In genomic region chr10:95445837-95446347, GRCh38 we compare ENCODE assay signal across 9 cellular contexts.
DNase-seq lines count a peak whose midpoint lies in the region; ATAC-seq and TF ChIP-seq lines count a peak whose summit lies in the region.
"Had no signal": no experiment of that assay in that cellular context is flagged by ENCODE, and none has a peak within 500 bp of the region (broad histone marks: within the 10 kb centered on the region; RNA-seq: fewer than 3 reads in every experiment).

No MANE protein-coding gene starts in this region.

- H3K4me3 ChIP-seq in ascending aorta (peak overlapping the region in 1 of 2 donors; percentile 35), sigmoid colon (no peak overlapping the region)

- peak; percentile 71 for ATAC-seq in GM18498 (IDR thresholded peaks at IDR 0.05; ENCODE audit: unreplicated experiment)
- ATAC-seq in HG03342 (IDR thresholded peaks at IDR 0.05; ENCODE audit: unreplicated experiment) = peak; percentile 61
- no peak for ATAC-seq in GM21825 (IDR thresholded peaks at IDR 0.05; ENCODE audit: unreplicated experiment)

- H3K9me3 Mint-ChIP-seq in CD14-positive monocyte = peaks cover 0 to 2% (median 0%) of the 10 kb centered on the region in 7 donors
- H3K9me3 Mint-ChIP-seq: T-cell had no signal

- H3K27me3 Mint-ChIP-seq in CD14-positive monocyte (ENCODE audit: low read depth in 3 of 3) = peaks cover 0 to 2% (median 2%) of the 10 kb centered on the region in 3 donors

- H3K27ac ChIP-seq in ascending aorta (peak overlapping the region; percentile 93 to 96), sigmoid colon (peak overlapping the region; percentile 84 to 98 (median 90))

- H3K4me3 Mint-ChIP-seq in CD14-positive monocyte = no peak overlapping the region
- H3K4me3 Mint-ChIP-seq: T-cell had no signal

- TF ChIP-seq POLR2A in sigmoid colon (IDR thresholded peaks at IDR 0.05) = no peak

- peak in 3 of 4 donors; percentile 59 to 88 (median 88) for TF ChIP-seq EP300 in sigmoid colon (IDR thresholded peaks at IDR 0.05)

- intact Hi-C loops in CD14-positive monocyte (cut with micrococcal nuclease) = loop anchor here in 1 of 2 donors (5.0 kb wide), 1 partner anchor 74 kb away; no protein-coding TSS in a partner anchor
- intact Hi-C loops in ascending aorta (cut with DNase I) = loop anchor here (2.0 to 5.0 kb wide), 3 partner anchors 29 to 66 kb away; no protein-coding TSS in a partner anchor
- intact Hi-C loops in sigmoid colon (cut with DNase I) = loop anchor here (5.0 kb wide), 1 partner anchor 91 kb away; no protein-coding TSS in a partner anchor

- peaks cover 2% of the 10 kb centered on the region for H3K4me1 Mint-ChIP-seq in CD14-positive monocyte

- H3K36me3 ChIP-seq in ascending aorta (peaks cover 1 to 4% of the 10 kb centered on the region in 2 donors), sigmoid colon (no peaks in the 10 kb centered on the region)

- no peaks in the 10 kb centered on the region for H3K36me3 Mint-ChIP-seq in CD14-positive monocyte
- H3K36me3 Mint-ChIP-seq: T-cell had no signal

- TF ChIP-seq CTCF in CD14-positive monocyte (IDR thresholded peaks at IDR 0.05) (peak; percentile 92), ascending aorta (IDR thresholded peaks at IDR 0.05) (peak; percentile 84 to 93 (median 91)), sigmoid colon (IDR thresholded peaks at IDR 0.05) (peak; percentile 39 to 77 (median 70))

- H3K27ac Mint-ChIP-seq in CD14-positive monocyte = no peak overlapping the region
- H3K27ac Mint-ChIP-seq: T-cell had no signal

- no peaks in the 10 kb centered on the region for H3K9me3 ChIP-seq in ascending aorta
- H3K9me3 ChIP-seq in sigmoid colon = no peaks in the 10 kb centered on the region

- peaks cover 42 to 91% of the 10 kb centered on the region in 2 donors for H3K4me1 ChIP-seq in ascending aorta
- H3K4me1 ChIP-seq in sigmoid colon = peaks cover 0 to 100% (median 94%) of the 10 kb centered on the region in 4 donors

- H3K27me3 ChIP-seq in ascending aorta = no peaks in the 10 kb centered on the region
- no peaks in the 10 kb centered on the region for H3K27me3 ChIP-seq in sigmoid colon

- WGBS in sigmoid colon, 2 donors = 24 to 33% methylated on average over 7 of the region's 7 CpGs

- no peak for DNase-seq in CD14-positive monocyte (ENCODE audit: low spot score)
- DNase-seq in NOMO-1 treated with dmso at 0.1 percent for 144 hours (lab: John Stamatoyannopoulos, UW; ENCODE audit: unreplicated experiment) = peak; percentile 3
- peak; percentile 63 to 96 for DNase-seq in ascending aorta (ENCODE audit: low spot score in 2 of 2)
- DNase-seq in hepatic stellate cell (ENCODE audit: low spot score) = peak; percentile 64
- DNase-seq in sigmoid colon = peak; percentile 86
